ENCODE assay signal across 9 cellular contexts in the genomic region with DNA sequence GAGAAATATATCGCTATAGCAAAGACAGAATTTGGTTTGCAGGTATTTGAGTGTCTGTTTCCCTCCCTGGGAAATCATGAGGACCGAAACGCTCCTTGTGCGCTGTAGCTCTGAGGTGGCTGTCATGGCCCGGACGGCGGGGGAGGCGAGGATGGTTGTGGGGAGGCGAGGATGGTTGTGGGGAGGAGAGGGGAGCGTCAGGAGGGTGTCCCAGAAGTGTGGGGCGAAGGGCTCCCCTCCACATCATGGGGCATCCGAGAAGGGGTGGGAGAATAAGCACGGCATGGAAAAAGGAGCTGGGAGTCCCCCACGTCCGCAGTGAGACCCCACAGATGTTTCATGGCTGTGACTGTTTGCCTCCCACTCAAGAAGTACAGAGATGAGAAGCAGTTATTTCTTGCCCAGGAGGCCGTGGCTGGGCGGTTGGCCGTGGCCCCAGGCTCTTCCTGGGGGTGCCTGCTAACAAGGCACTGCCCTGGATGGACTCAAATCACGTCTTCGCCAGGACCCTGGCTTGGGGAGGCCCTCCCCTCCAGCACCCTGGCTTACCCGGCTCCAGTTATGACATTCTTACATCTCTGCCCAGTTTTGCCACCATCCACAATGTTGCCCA. TPM values are rescaled to one million over a fixed set of nuclear protein-coding genes. Genes with fewer than 3 reads are reported as not detected.
DNase-seq lines count a peak whose midpoint lies in the region; ATAC-seq, FAIRE-seq and TF ChIP-seq lines count a peak whose summit lies in the region.
"Had no signal": no experiment of that assay in that cellular context is flagged by ENCODE, and none has a peak within 500 bp of the region (broad histone marks: within the 10 kb centered on the region; RNA-seq: fewer than 3 reads in every experiment).

No MANE protein-coding gene starts in this region.

- no peak overlapping the region for H2AFZ ChIP-seq in mammary epithelial cell (ENCODE audit: low read depth, low read length)
- peak overlapping the region; percentile 86 for H2AFZ ChIP-seq in astrocyte (ENCODE audit: low read depth, low read length)

- H3K79me2 ChIP-seq in mammary epithelial cell (ENCODE audit: insufficient read depth, low read length) = no peaks in the 10 kb centered on the region
- peaks cover 38% of the 10 kb centered on the region for H3K79me2 ChIP-seq in astrocyte (ENCODE audit: insufficient read depth, low read length)

- H3K4me1 Mint-ChIP-seq in astrocyte (ENCODE audit: low read depth, unreplicated experiment) = peaks cover 21% of the 10 kb centered on the region
- H3K4me1 Mint-ChIP-seq in naive thymus-derived CD4-positive, alpha-beta T cell = peaks cover 16 to 44% (median 32%) of the 10 kb centered on the region in 7 donors

- CTCF ChIA-PET in mammary epithelial cell (lab: Charles Lee; ENCODE audit: low non-redundant PET) = no interaction called here
- CTCF ChIA-PET in naive thymus-derived CD4-positive, alpha-beta T cell (lab: Charles Lee) = interaction anchor here (1.0 to 3.3 kb wide), 2 partner anchors 69 to 81 kb away, joined by 4 to 17 read pairs; no protein-coding TSS in a partner anchor

- peaks cover 9% of the 10 kb centered on the region for H3K9me3 Mint-ChIP-seq in astrocyte (ENCODE audit: unreplicated experiment)
- peaks cover 0 to 3% (median 0%) of the 10 kb centered on the region in 11 donors for H3K9me3 Mint-ChIP-seq in naive thymus-derived CD4-positive, alpha-beta T cell

- H3K4me3 ChIP-seq in breast epithelium (peak overlapping the region in 2 of 3 donors; percentile 59 to 76), mammary epithelial cell (replicated peaks in 1 of 3; ENCODE audit: insufficient read depth in 1 of 3, low read depth in 2 of 3, low read length in 3 of 3) (no peak overlapping the region), astrocyte (ENCODE audit: insufficient read depth, low read depth, low read length) (peak overlapping the region; percentile 78), upper lobe of right lung (peak overlapping the region; percentile 65)
- H3K4me3 ChIP-seq in naive thymus-derived CD4-positive, alpha-beta T cell (ENCODE audit: low read length) = peak overlapping the region; percentile 60

- DNase-seq in breast epithelium (ENCODE audit: low spot score in 2 of 2) = no peak
- no peak for DNase-seq in mammary epithelial cell
- no peak for DNase-seq in astrocyte (ENCODE audit: low read depth)
- no peak for DNase-seq in naive thymus-derived CD4-positive, alpha-beta T cell
- DNase-seq in upper lobe of right lung = no peak
- DNase-seq in substantia nigra (lab: John Stamatoyannopoulos, UW) = no peak
- no peak for DNase-seq in GM19238 (ENCODE audit: insufficient read length, low spot score)
- DNase-seq: NCI-H2081 treated with DMSO at 0.1 percent for 48 hours had no signal

- H3K27me3 ChIP-seq in breast epithelium = peaks cover 0 to 3% of the 10 kb centered on the region in 2 donors
- peaks cover 7% of the 10 kb centered on the region for H3K27me3 ChIP-seq in mammary epithelial cell (ENCODE audit: insufficient read depth, low read length)
- H3K27me3 ChIP-seq in astrocyte (ENCODE audit: insufficient read depth, low read length) = no peaks in the 10 kb centered on the region
- H3K27me3 ChIP-seq in naive thymus-derived CD4-positive, alpha-beta T cell (ENCODE audit: control insufficient read depth in 2 of 2, insufficient read depth in 2 of 2, low read length in 2 of 2) = no peaks in the 10 kb centered on the region
- no peaks in the 10 kb centered on the region for H3K27me3 ChIP-seq in upper lobe of right lung

- intact Hi-C loops in breast epithelium (cut with DNase I; ENCODE audit: low total_unique reads) (no loop called here), mammary epithelial cell (cut with micrococcal nuclease) (no loop called here), upper lobe of right lung (cut with DNase I) (no loop called here)
- intact Hi-C loops in naive thymus-derived CD4-positive, alpha-beta T cell (cut with micrococcal nuclease) = loop anchor here (2.0 to 5.0 kb wide), 2 partner anchors 73 to 912 kb away; partner anchors contain the start of genes SNRPN (in 1 of the 2) and SNURF (in 1 of the 2)

- ATAC-seq in naive thymus-derived CD4-positive, alpha-beta T cell = no peak
- ATAC-seq in upper lobe of right lung (no peak), HG02588 (IDR thresholded peaks at IDR 0.05; ENCODE audit: unreplicated experiment) (no peak)

- H3K27ac ChIP-seq in breast epithelium = no peak overlapping the region
- no peak overlapping the region for H3K27ac ChIP-seq in mammary epithelial cell (ENCODE audit: insufficient read depth, low read depth, low read length)
- no peak overlapping the region for H3K27ac ChIP-seq in astrocyte (ENCODE audit: low read depth, low read length)
- H3K27ac ChIP-seq in naive thymus-derived CD4-positive, alpha-beta T cell (ENCODE audit: low read depth, low read length) = no peak overlapping the region
- H3K27ac ChIP-seq in upper lobe of right lung = no peak overlapping the region
- H3K27ac ChIP-seq in substantia nigra (ENCODE audit: low read depth, low read length, poor library complexity, severe bottlenecking) = no peak overlapping the region

- WGBS in mammary epithelial cell (ENCODE audit: low coverage, missing lambda C conversion rate) = 78% methylated on average over 18 of the region's 21 CpGs

- FAIRE-seq in astrocyte (lab: Jason Lieb, UNC) = no peak

- TF ChIP-seq POLR2A in breast epithelium (IDR thresholded peaks at IDR 0.05) = no peak

- BruUV-seq in mammary epithelial cell (replicated peaks; lab: Mats Ljungman, UMichigan) = no TSS peak

- H3K4me2 ChIP-seq in mammary epithelial cell (ENCODE audit: insufficient read depth, low read depth, low read length) = no peak overlapping the region
- H3K4me2 ChIP-seq in astrocyte (ENCODE audit: low read length) = peak overlapping the region; percentile 89

- no peak for TF ChIP-seq CTCF in breast epithelium (IDR thresholded peaks at IDR 0.05)
- no peak for TF ChIP-seq CTCF in mammary epithelial cell (conservative IDR thresholded peaks at IDR 0.05 in 1 of 2, IDR thresholded peaks at IDR 0.05 in 1 of 2; ENCODE audit: extremely low read depth in 1 of 2, insufficient read depth in 1 of 2, low read depth in 1 of 2, low read length in 2 of 2)
- TF ChIP-seq CTCF in astrocyte (IDR thresholded peaks at IDR 0.05; ENCODE audit: insufficient read depth, low read depth, low read length) = no peak
- TF ChIP-seq CTCF in upper lobe of right lung (IDR thresholded peaks at IDR 0.05) = no peak

- no peaks in the 10 kb centered on the region for H4K20me1 ChIP-seq in mammary epithelial cell (ENCODE audit: insufficient read depth, low read length)
- peaks cover 19% of the 10 kb centered on the region for H4K20me1 ChIP-seq in astrocyte (ENCODE audit: insufficient read depth, low read length)

- H3K9me3 ChIP-seq in breast epithelium = no peaks in the 10 kb centered on the region
- peaks cover 43% of the 10 kb centered on the region for H3K9me3 ChIP-seq in mammary epithelial cell (replicated peaks; ENCODE audit: insufficient read depth, low read length)
- H3K9me3 ChIP-seq in astrocyte (ENCODE audit: insufficient read depth, low read depth, low read length) = no peaks in the 10 kb centered on the region
- no peaks in the 10 kb centered on the region for H3K9me3 ChIP-seq in naive thymus-derived CD4-positive, alpha-beta T cell (ENCODE audit: control insufficient read depth in 2 of 3, low read length in 3 of 3)
- H3K9me3 ChIP-seq in upper lobe of right lung = no peaks in the 10 kb centered on the region

- H3K4me3 Mint-ChIP-seq in astrocyte (ENCODE audit: unreplicated experiment) = peak overlapping the region; percentile 86
- peak overlapping the region; percentile 83 to 93 (median 89) for H3K4me3 Mint-ChIP-seq in naive thymus-derived CD4-positive, alpha-beta T cell

- peaks cover 14% of the 10 kb centered on the region for H3K36me3 Mint-ChIP-seq in astrocyte (ENCODE audit: low read depth, unreplicated experiment)
- H3K36me3 Mint-ChIP-seq in naive thymus-derived CD4-positive, alpha-beta T cell = peaks cover 0 to 24% (median 3%) of the 10 kb centered on the region in 5 donors

- POLR2A ChIA-PET in naive thymus-derived CD4-positive, alpha-beta T cell (lab: Charles Lee) = interaction anchor here (0.6 to 8.0 kb wide), 5 partner anchors 16 to 85 kb away, joined by 3 to 257 read pairs (median 4); no protein-coding TSS in a partner anchor

- H3K36me3 ChIP-seq in breast epithelium (no peaks in the 10 kb centered on the region), mammary epithelial cell (ENCODE audit: insufficient read depth, low read length) (no peaks in the 10 kb centered on the region), astrocyte (ENCODE audit: insufficient read depth, low read length) (no peaks in the 10 kb centered on the region), upper lobe of right lung (no peaks in the 10 kb centered on the region)
- peaks cover 0 to 9% (median 0%) of the 10 kb centered on the region in 3 experiments for H3K36me3 ChIP-seq in naive thymus-derived CD4-positive, alpha-beta T cell (ENCODE audit: control insufficient read depth in 2 of 3, insufficient read depth in 3 of 3, low read length in 3 of 3)

- H3K9ac ChIP-seq in mammary epithelial cell (ENCODE audit: insufficient read depth, low read length) = no peak overlapping the region
- peak overlapping the region; percentile 85 for H3K9ac ChIP-seq in astrocyte (ENCODE audit: low read length)

- peaks cover 26% of the 10 kb centered on the region for H3K27me3 Mint-ChIP-seq in astrocyte (ENCODE audit: low read depth, unreplicated experiment)
- H3K27me3 Mint-ChIP-seq in naive thymus-derived CD4-positive, alpha-beta T cell = peaks cover 0 to 9% (median 0%) of the 10 kb centered on the region in 5 donors

- dilution Hi-C loops in mammary epithelial cell (cut with HindIII; ENCODE audit: low sequenced_read_pairs) = no loop called here

- H3K4me1 ChIP-seq in breast epithelium = peaks cover 5 to 8% of the 10 kb centered on the region in 2 donors
- no peaks in the 10 kb centered on the region for H3K4me1 ChIP-seq in mammary epithelial cell (ENCODE audit: insufficient read depth, low read length)
- peaks cover 22% of the 10 kb centered on the region for H3K4me1 ChIP-seq in astrocyte (ENCODE audit: insufficient read depth, low read length)
- peaks cover 12 to 14% of the 10 kb centered on the region in 2 donors for H3K4me1 ChIP-seq in naive thymus-derived CD4-positive, alpha-beta T cell (ENCODE audit: control insufficient read depth in 2 of 2, insufficient read depth in 2 of 2, low read length in 2 of 2)
- H3K4me1 ChIP-seq in upper lobe of right lung = peaks cover 19% of the 10 kb centered on the region

- H3K27ac Mint-ChIP-seq in astrocyte (ENCODE audit: unreplicated experiment) = peak overlapping the region; percentile 80
- H3K27ac Mint-ChIP-seq in naive thymus-derived CD4-positive, alpha-beta T cell = peak overlapping the region; percentile 72 to 92 (median 85)

- in situ Hi-C loops in mammary epithelial cell (cut with MboI; ENCODE audit: low sequenced_read_pairs in 2 of 2) = no loop called here

RNA-seq across cellular contexts. Expression of gene ATP10A, which starts 0.9 kb away (rescaled TPM):
- total RNA-seq in breast epithelium = 10 to 100 TPM in 1 of 3 donors, 1 to 10 TPM in 2; 6.4 to 17.4 (median 7.2) TPM
- 1 to 10 TPM in 1 of 2 donors, not detected in 1; 6.5 TPM for total RNA-seq in mammary epithelial cell
- polyA plus RNA-seq in mammary epithelial cell = not detected
- polyA minus RNA-seq in mammary epithelial cell = not detected
- total RNA-seq in astrocyte = 21.1 and 36.6 TPM in 2 replicates
- total RNA-seq in naive thymus-derived CD4-positive, alpha-beta T cell = 10 to 100 TPM; 56.7 to 86.4 (median 71.2) TPM
- polyA plus RNA-seq in naive thymus-derived CD4-positive, alpha-beta T cell = 10 to 100 TPM in 1 of 2 donors, 1 to 10 TPM in 1; 7.2 to 18.5 TPM
- 31.1 TPM for total RNA-seq in upper lobe of right lung

Comparison
In these comparisons a context has a peak if more than half of its experiments do, and no peak if none do; other contexts are left out.
1. H3K4me3 ChIP-seq: peak in breast epithelium (2 of 3), astrocyte (single experiment), naive thymus-derived CD4-positive, alpha-beta T cell (single experiment) and upper lobe of right lung (single experiment); none in mammary epithelial cell (0 of 3).
2. intact Hi-C loops: an anchor here in naive thymus-derived CD4-positive, alpha-beta T cell (2.0 to 5.0 kb wide); none called in breast epithelium, mammary epithelial cell and upper lobe of right lung.